In genomic region chr18:79069792-79070151, GRCh38 we compare ENCODE assay signal across 8 cellular contexts. TPM values are rescaled to one million over a fixed set of nuclear protein-coding genes. Genes with fewer than 3 reads are reported as not detected.
A peak's percentile ranks its signal among the peaks of the same experiment; 100 is the strongest.
DNase-seq lines count a peak whose midpoint lies in the region; ATAC-seq, FAIRE-seq and TF ChIP-seq lines count a peak whose summit lies in the region.

No MANE protein-coding gene starts in this region.

- H3K4me3 Mint-ChIP-seq in osteocyte (ENCODE audit: unreplicated experiment) = peak overlapping the region; percentile 83

- H4K20me1 ChIP-seq in OCI-LY3 (ENCODE audit: insufficient read depth, low read length) = peaks cover 11% of the 10 kb centered on the region; the same call in 1 of the 2 replicates

- peak overlapping the region; percentile 73 for H3K9ac ChIP-seq in OCI-LY3 (ENCODE audit: low read length)

- H3K36me3 ChIP-seq in OCI-LY3 (replicated peaks; ENCODE audit: low read depth, low read length) = peaks cover 11% of the 10 kb centered on the region

- H3K4me1 Mint-ChIP-seq in osteocyte (ENCODE audit: unreplicated experiment) = peaks cover 18% of the 10 kb centered on the region

- H3K4me2 ChIP-seq in OCI-LY3 (ENCODE audit: low read length) = peak overlapping the region; percentile 94

- no peak for ATAC-seq in GM21515 (IDR thresholded peaks at IDR 0.05; ENCODE audit: unreplicated experiment)

- 0 out of 2 replicates have a peak, but pooled peaks cover 2% of the 10 kb centered on the region for H3K9me3 ChIP-seq in OCI-LY3 (ENCODE audit: insufficient read depth, low read length)

- H3K36me3 Mint-ChIP-seq in osteocyte (ENCODE audit: unreplicated experiment) = no peaks in the 10 kb centered on the region

- peak; percentile 50 for FAIRE-seq in endometrium (lab: Jason Lieb, UNC)
- FAIRE-seq in urothelium cell line (lab: Jason Lieb, UNC) = no peak

- DNase-seq in DMS 273 (lab: John Stamatoyannopoulos, UW; ENCODE audit: unreplicated experiment) (peak; percentile 59), DMS 273 treated with DMSO at 0.1 percent for 48 hours (lab: John Stamatoyannopoulos, UW) (no peak), osteocyte (ENCODE audit: extremely low spot score, unreplicated experiment) (no peak), urothelium cell line (ENCODE audit: low spot score) (no peak), middle frontal gyrus (ENCODE audit: extremely low spot score, low spot score) (no peak)

- H3K27me3 Mint-ChIP-seq in osteocyte (ENCODE audit: unreplicated experiment) = no peaks in the 10 kb centered on the region

- H3K4me3 ChIP-seq in OCI-LY3 (ENCODE audit: low read length) = peak overlapping the region; percentile 80

- peaks cover 15% of the 10 kb centered on the region for H3K4me1 ChIP-seq in OCI-LY3 (ENCODE audit: low read length)

- TF ChIP-seq CTCF in OCI-LY3 (IDR thresholded peaks at IDR 0.05; ENCODE audit: low read depth, low read length) (no peak), osteocyte (IDR thresholded peaks at IDR 0.05) (no peak)

- peak overlapping the region; percentile 46 for H3K27ac ChIP-seq in OCI-LY3 (ENCODE audit: low read length)

- H3K27me3 ChIP-seq in OCI-LY3 (ENCODE audit: low read depth, low read length) = no peaks in the 10 kb centered on the region

- peak overlapping the region; percentile 74 for H3K27ac Mint-ChIP-seq in osteocyte (ENCODE audit: unreplicated experiment)

- H3K79me2 ChIP-seq in OCI-LY3 (ENCODE audit: low read length) = peaks cover 49% of the 10 kb centered on the region

- H2AFZ ChIP-seq in OCI-LY3 (ENCODE audit: low read depth, low read length) = peak overlapping the region; percentile 41

- peaks cover 4% of the 10 kb centered on the region for H3K9me3 Mint-ChIP-seq in osteocyte (ENCODE audit: unreplicated experiment)

RNA-seq across cellular contexts. Expression of gene ATP9B, which starts 0.6 kb away (rescaled TPM):
- total RNA-seq in osteocyte = 27.3 and 27.4 TPM in 2 replicates
